In the genomic region with DNA sequence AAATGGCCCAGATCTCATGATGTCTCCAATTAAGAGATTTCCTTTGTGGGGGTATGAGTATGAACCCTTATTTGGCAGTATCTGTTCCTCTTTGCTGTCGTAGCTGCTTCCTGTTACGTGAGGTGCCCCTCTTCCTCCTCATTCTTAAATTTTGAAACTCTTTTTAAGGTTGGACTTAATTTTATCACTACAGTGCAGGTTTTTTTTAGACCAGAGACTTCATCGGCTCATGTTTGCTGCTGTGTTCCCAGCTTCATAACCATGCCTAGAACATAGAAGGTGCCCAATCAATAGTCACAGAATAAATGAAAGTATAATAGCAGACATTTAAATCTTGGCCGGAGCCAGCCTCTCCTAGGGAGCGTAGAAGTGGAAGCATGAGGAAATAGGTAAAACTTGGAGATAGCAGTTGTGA, we compare ENCODE assay signal across 9 cellular contexts. TPM values are rescaled to one million over a fixed set of nuclear protein-coding genes. Genes with fewer than 3 reads are reported as not detected.
DNase-seq lines count a peak whose midpoint lies in the region; ATAC-seq, FAIRE-seq and TF ChIP-seq lines count a peak whose summit lies in the region.
"Had no signal": no experiment of that assay in that cellular context is flagged by ENCODE, and none has a peak within 500 bp of the region (broad histone marks: within the 10 kb centered on the region; RNA-seq: fewer than 3 reads in every experiment).

No MANE protein-coding gene starts in this region.

- H3K27ac Mint-ChIP-seq in activated CD4-positive, alpha-beta T cell treated with anti-CD3 and anti-CD28 coated beads, Interleukin-2, amount 10 ng/mL, durations not matched to agents 7 days and 5 days = peak overlapping the region; percentile 92
- peak overlapping the region; percentile 60 for H3K27ac Mint-ChIP-seq in neural crest cell (ENCODE audit: unreplicated experiment)

- H3K4me3 Mint-ChIP-seq in activated CD4-positive, alpha-beta T cell treated with anti-CD3 and anti-CD28 coated beads, Interleukin-2, amount 10 ng/mL, durations not matched to agents 7 days and 5 days = peak overlapping the region; percentile 79
- H3K4me3 Mint-ChIP-seq in neural crest cell = peak overlapping the region; percentile 85

- DNase-seq in activated CD4-positive, alpha-beta T cell treated with anti-CD3 and anti-CD28 coated beads, Interleukin-2, amount 10 ng/mL, durations not matched to agents 7 days and 5 days = no peak
- DNase-seq in activated CD4-positive, alpha-beta T cell treated with anti-CD3 and anti-CD28 coated beads for 1 hour = no peak
- DNase-seq in SKM-1 treated with dmso at 0.1 percent for 144 hours (lab: John Stamatoyannopoulos, UW; ENCODE audit: unreplicated experiment) (peak; percentile 25), neural crest cell (ENCODE audit: low read depth, low spot score) (no peak), kidney (no peak), COR-L47 (lab: John Stamatoyannopoulos, UW) (no peak), DMS114 treated with DMSO at 0.1 percent for 48 hours (lab: John Stamatoyannopoulos, UW; ENCODE audit: unreplicated experiment) (no peak)

- peak overlapping the region in 1 of 2 donors; percentile 5 for H3K4me3 ChIP-seq in kidney (ENCODE audit: low read length in 2 of 2)

- no peak overlapping the region for H3K27ac ChIP-seq in kidney (ENCODE audit: low read depth in 2 of 2, low read length in 2 of 2)

- no peaks in the 10 kb centered on the region for H3K36me3 ChIP-seq in kidney (ENCODE audit: control insufficient read depth in 1 of 2, insufficient read depth in 2 of 2, low read length in 2 of 2)

- no peaks in the 10 kb centered on the region for H3K9me3 ChIP-seq in kidney (ENCODE audit: control insufficient read depth in 1 of 2, low read length in 2 of 2)

- H3K4me1 ChIP-seq in kidney (ENCODE audit: control insufficient read depth in 1 of 2, insufficient read depth in 1 of 2, low read depth in 1 of 2, low read length in 2 of 2) = peaks cover 3 to 11% of the 10 kb centered on the region in 2 donors

- TF ChIP-seq CTCF in neural crest cell (conservative IDR thresholded peaks at IDR 0.05) = no peak
- TF ChIP-seq CTCF in kidney (IDR thresholded peaks at IDR 0.05; ENCODE audit: borderline replicate concordance, extremely low read depth, insufficient read depth) = no peak

- peaks cover 43% of the 10 kb centered on the region for H3K36me3 Mint-ChIP-seq in activated CD4-positive, alpha-beta T cell treated with anti-CD3 and anti-CD28 coated beads, Interleukin-2, amount 10 ng/mL, durations not matched to agents 7 days and 5 days (ENCODE audit: low read depth)
- H3K36me3 Mint-ChIP-seq in neural crest cell (ENCODE audit: low read depth) = peaks cover 34% of the 10 kb centered on the region

- intact Hi-C loops in kidney (cut with DNase I) = no loop called here

- POLR2A ChIA-PET in activated CD4-positive, alpha-beta T cell treated with anti-CD3 and anti-CD28 coated beads, Interleukin-2, amount 10 ng/mL, durations not matched to agents 7 days and 5 days (lab: Charles Lee) = interaction anchor here (0.5 to 0.8 kb wide), 2 partner anchors 18 to 386 kb away, joined by 3 to 7 read pairs; no protein-coding TSS in a partner anchor

- no peak overlapping the region for H3K9ac ChIP-seq in kidney (ENCODE audit: low read length in 2 of 2)

- H3K27me3 Mint-ChIP-seq in activated CD4-positive, alpha-beta T cell treated with anti-CD3 and anti-CD28 coated beads, Interleukin-2, amount 10 ng/mL, durations not matched to agents 7 days and 5 days = no peaks in the 10 kb centered on the region
- H3K27me3 Mint-ChIP-seq in neural crest cell (ENCODE audit: low read depth) = no peaks in the 10 kb centered on the region

- CTCF ChIA-PET in activated CD4-positive, alpha-beta T cell treated with anti-CD3 and anti-CD28 coated beads, Interleukin-2, amount 10 ng/mL, durations not matched to agents 7 days and 5 days (lab: Charles Lee) = interaction anchor here (1.4 kb wide), 1 partner anchor 10 kb away, joined by 3 read pairs; no protein-coding TSS in a partner anchor

- H3K9me3 Mint-ChIP-seq in activated CD4-positive, alpha-beta T cell treated with anti-CD3 and anti-CD28 coated beads, Interleukin-2, amount 10 ng/mL, durations not matched to agents 7 days and 5 days = no peaks in the 10 kb centered on the region
- peaks cover 6% of the 10 kb centered on the region for H3K9me3 Mint-ChIP-seq in neural crest cell

- ATAC-seq in HG02973 (IDR thresholded peaks at IDR 0.05; ENCODE audit: unreplicated experiment) = peak; percentile 45

- H3K4me1 Mint-ChIP-seq in activated CD4-positive, alpha-beta T cell treated with anti-CD3 and anti-CD28 coated beads, Interleukin-2, amount 10 ng/mL, durations not matched to agents 7 days and 5 days = peaks cover 41% of the 10 kb centered on the region
- peaks cover 24% of the 10 kb centered on the region for H3K4me1 Mint-ChIP-seq in neural crest cell

- no peak for FAIRE-seq in kidney (lab: Jason Lieb, UNC)

RNA-seq across cellular contexts. Expression of a gene that starts 2.4 kb away (rescaled TPM):
- 10 to 100 TPM; 24.8 to 25.4 TPM for total RNA-seq in activated CD4-positive, alpha-beta T cell treated with anti-CD3 and anti-CD28 coated beads, Interleukin-2, amount 10 ng/mL, durations not matched to agents 7 days and 5 days
- 36.5 and 37.9 TPM in 2 replicates for total RNA-seq in neural crest cell
- 37.0 TPM for total RNA-seq in kidney
- 12.4 TPM for polyA plus RNA-seq in kidney (ENCODE audit: insufficient read depth, low read depth, low replicate concordance)

RNA-seq across cellular contexts. Expression of a gene that starts 33.4 kb away (rescaled TPM):
- not detected for total RNA-seq in activated CD4-positive, alpha-beta T cell treated with anti-CD3 and anti-CD28 coated beads, Interleukin-2, amount 10 ng/mL, durations not matched to agents 7 days and 5 days
- total RNA-seq in neural crest cell (0.28 and 0.30 TPM in 2 replicates), kidney (5.8 TPM)
- 2.7 TPM for polyA plus RNA-seq in kidney (ENCODE audit: insufficient read depth, low read depth, low replicate concordance)
- total RNA-seq: activated CD8-positive, alpha-beta memory T cell treated with anti-CD3 and anti-CD28 coated beads for 36 hours had no signal
